In the genomic region with DNA sequence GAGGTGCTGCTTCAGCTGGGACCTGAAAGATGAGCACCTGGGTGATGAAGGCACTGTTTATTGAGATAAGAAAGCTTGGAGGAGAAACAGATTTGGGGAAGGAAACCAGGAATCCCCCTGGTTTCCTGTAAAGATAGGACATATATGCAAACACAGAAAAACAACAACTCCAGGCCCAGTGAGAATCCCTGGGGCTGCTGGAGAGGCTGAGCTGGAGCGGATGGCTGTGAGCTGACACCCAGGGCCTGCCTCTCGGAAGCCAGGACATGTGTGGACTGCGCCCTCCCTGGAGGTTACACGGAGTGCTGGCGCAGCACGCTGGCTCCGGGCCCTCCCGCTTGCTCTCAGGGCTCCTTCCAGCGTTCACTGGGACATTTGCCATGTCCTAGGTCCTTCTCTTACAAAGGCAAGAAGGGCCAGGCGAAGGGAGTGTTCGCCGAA, we compare ENCODE assay signal across 9 cellular contexts. TPM values are rescaled to one million over a fixed set of nuclear protein-coding genes. Genes with fewer than 3 reads are reported as not detected.
DNase-seq lines count a peak whose midpoint lies in the region; ATAC-seq lines count a peak whose summit lies in the region.
"Had no signal": no experiment of that assay in that cellular context is flagged by ENCODE, and none has a peak within 500 bp of the region (broad histone marks: within the 10 kb centered on the region; RNA-seq: fewer than 3 reads in every experiment).

No MANE protein-coding gene starts in this region.

- H3K9ac ChIP-seq in adipocyte (ENCODE audit: low read length) = peak overlapping the region; percentile 74

- no peak overlapping the region for H3K27ac Mint-ChIP-seq in activated T-cell treated with anti-CD3 and anti-CD28 coated beads, Interleukin-2, amount 50 U/mL, for 24 hours

- H3K9me3 Mint-ChIP-seq in activated T-cell treated with anti-CD3 and anti-CD28 coated beads, Interleukin-2, amount 50 U/mL, for 24 hours = no peaks in the 10 kb centered on the region
- H3K9me3 Mint-ChIP-seq: activated T-cell treated with anti-CD3 and anti-CD28 coated beads, Interleukin-2, amount 50 U/mL, for 4 hours had no signal

- H3K4me1 Mint-ChIP-seq in activated T-cell treated with anti-CD3 and anti-CD28 coated beads, Interleukin-2, amount 50 U/mL, for 24 hours (ENCODE audit: low read depth) = peaks cover 9% of the 10 kb centered on the region

- peaks cover 5% of the 10 kb centered on the region for H3K27me3 ChIP-seq in adipocyte (replicated peaks; ENCODE audit: control insufficient read depth, insufficient read depth, low read length)

- intact Hi-C loops in Right ventricle myocardium superior (cut with DNase I) = loop anchor here (10.0 kb wide), 1 partner anchor 83 kb away; the partner anchor contains the start of gene NFAT5

- H3K36me3 ChIP-seq in adipocyte (ENCODE audit: control insufficient read depth, insufficient read depth, low read length, severe bottlenecking) = no peaks in the 10 kb centered on the region

- H3K36me3 Mint-ChIP-seq in activated T-cell treated with anti-CD3 and anti-CD28 coated beads, Interleukin-2, amount 50 U/mL, for 24 hours (ENCODE audit: low read depth) = no peaks in the 10 kb centered on the region

- no peaks in the 10 kb centered on the region for H3K27me3 Mint-ChIP-seq in activated T-cell treated with anti-CD3 and anti-CD28 coated beads, Interleukin-2, amount 50 U/mL, for 24 hours

- no peaks in the 10 kb centered on the region for H3K9me3 ChIP-seq in adipocyte (ENCODE audit: control insufficient read depth, low read length)

- H3K4me3 Mint-ChIP-seq in activated T-cell treated with anti-CD3 and anti-CD28 coated beads, Interleukin-2, amount 50 U/mL, for 24 hours = no peak overlapping the region
- H3K4me3 Mint-ChIP-seq: activated T-cell treated with anti-CD3 and anti-CD28 coated beads, Interleukin-2, amount 50 U/mL, for 4 hours had no signal

- peak; percentile 15 for DNase-seq in Daoy (ENCODE audit: low read depth)
- DNase-seq in adipocyte (ENCODE audit: low read depth) = no peak
- DNase-seq in Right ventricle myocardium superior = peak; percentile 94
- peak; percentile 94 for DNase-seq in pulmonary artery endothelial cell (ENCODE audit: low read depth, low spot score)
- DNase-seq in activated T-cell treated with anti-CD3 and anti-CD28 coated beads, Interleukin-2, amount 50 U/mL, for 24 hours = no peak
- no peak for DNase-seq in HuH-7 (ENCODE audit: low spot score)
- DNase-seq in activated naive CD4-positive, alpha-beta T cell (lab: John Stamatoyannopoulos, UW) = no peak
- DNase-seq: activated T-cell treated with anti-CD3 and anti-CD28 coated beads, Interleukin-2, amount 50 U/mL, for 4 hours had no signal

- peak overlapping the region; percentile 67 for H3K4me3 ChIP-seq in adipocyte (ENCODE audit: low read length)

- peak; percentile 96 for ATAC-seq in Right ventricle myocardium superior (ENCODE audit: poor library complexity)
- ATAC-seq in GM21390 (IDR thresholded peaks at IDR 0.05; ENCODE audit: unreplicated experiment) = no peak
- ATAC-seq: activated T-cell treated with anti-CD3 and anti-CD28 coated beads, Interleukin-2, amount 50 U/mL, for 4 hours had no signal

- peaks cover 26% of the 10 kb centered on the region for H3K4me1 ChIP-seq in adipocyte (ENCODE audit: control insufficient read depth, insufficient read depth, low read length)

RNA-seq across cellular contexts. Expression of gene CYB5B, which starts 57.5 kb away (rescaled TPM):
- total RNA-seq in Daoy (2014; rRNA removed; shearing (Covaris generic)) = 44.7 and 47.4 TPM in 2 replicates
- total RNA-seq in Right ventricle myocardium superior (55.4 TPM), pulmonary artery endothelial cell (102 and 165 TPM in 2 replicates)

Comparison
In these comparisons a context has a peak if more than half of its experiments do, and no peak if none do; other contexts are left out.
1. DNase-seq: peak in Daoy (single experiment), Right ventricle myocardium superior (single experiment) and pulmonary artery endothelial cell (single experiment); none in adipocyte (single experiment), activated T-cell treated with anti-CD3 and anti-CD28 coated beads, Interleukin-2, amount 50 U/mL, for 24 hours (single experiment), HuH-7 (single experiment) and activated naive CD4-positive, alpha-beta T cell (0 of 4).